20 cellular contexts compared by ENCODE assay signal in the genomic region with DNA sequence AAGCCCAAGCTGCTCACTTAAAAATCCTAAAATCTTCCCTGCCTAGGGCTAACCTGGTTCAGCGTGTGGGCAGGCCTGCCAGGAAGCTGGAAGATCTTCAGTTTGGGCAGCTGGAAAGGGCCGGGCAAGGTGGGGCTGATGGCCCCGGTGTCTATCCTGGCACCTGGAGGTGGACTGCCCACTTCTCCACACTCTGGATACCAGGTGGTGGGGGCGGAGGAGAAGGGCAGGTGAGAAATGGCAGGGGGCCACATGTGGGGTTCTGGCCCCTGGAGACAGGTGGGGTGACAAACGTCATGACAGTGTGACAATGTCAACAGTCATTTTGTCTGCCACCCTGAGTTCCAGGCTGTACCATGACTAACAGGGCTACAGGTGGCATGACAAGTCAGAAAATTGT.
DNase-seq lines count a peak whose midpoint lies in the region; ATAC-seq, FAIRE-seq and TF ChIP-seq lines count a peak whose summit lies in the region.
"Had no signal": no experiment of that assay in that cellular context is flagged by ENCODE, and none has a peak within 500 bp of the region (broad histone marks: within the 10 kb centered on the region; RNA-seq: fewer than 3 reads in every experiment).

No MANE protein-coding gene starts in this region.

- no peak overlapping the region for H3K27ac Mint-ChIP-seq in GM23338
- H3K27ac Mint-ChIP-seq: CD4-positive, alpha-beta memory T cell had no signal

- H3K27me3 ChIP-seq in GM23338 (ENCODE audit: insufficient read depth): no peaks in the 10 kb centered on the region
- H3K27me3 ChIP-seq in H1 (replicated peaks in 1 of 4; ENCODE audit: control insufficient read depth in 3 of 4, extremely low read depth in 1 of 4, insufficient read depth in 3 of 4, low read length in 3 of 4): no peaks in the 10 kb centered on the region
- no peaks in the 10 kb centered on the region for H3K27me3 ChIP-seq in neuronal stem cell (ENCODE audit: control insufficient read depth in 3 of 3, insufficient read depth in 3 of 3, low read depth in 1 of 3, low read length in 3 of 3)
- H3K27me3 ChIP-seq: BLaER1 treated with 17β-estradiol and CSF1 and Interleukin-3, amounts not matched to agents 10 nM and 100 nM; Peyer's patch had no signal

- CTCF ChIA-PET in H1 (lab: Charles Lee; ENCODE audit: partially characterized antibody): interaction anchor here (0.9 to 3.1 kb wide), 3 partner anchors 10 to 25 kb away, joined by 3 to 6 read pairs (median 4); no protein-coding TSS in a partner anchor

- no peak overlapping the region for H3K4me3 Mint-ChIP-seq in GM23338
- H3K4me3 Mint-ChIP-seq: CD4-positive, alpha-beta memory T cell had no signal

- H3K23ac ChIP-seq in H1 (ENCODE audit: insufficient read length) (no peak overlapping the region), neuronal stem cell (ENCODE audit: low read depth, low read length, poor library complexity) (no peak overlapping the region)

- DNase-seq in GM23338 (ENCODE audit: low spot score) (no peak), M059J (ENCODE audit: low read depth) (peak; percentile 9), H1 (ENCODE audit: low read depth in 1 of 2, low spot score in 2 of 2) (no peak), neuronal stem cell (ENCODE audit: low spot score) (no peak), H4 (ENCODE audit: low spot score) (no peak), COLO668 (lab: John Stamatoyannopoulos, UW; ENCODE audit: unreplicated experiment) (no peak), foreskin melanocyte (no peak)
- DNase-seq: CD4-positive, alpha-beta memory T cell; NCI-H1694; NCI-H2081; NCI-H2171; NCI-H345; NCI-H524; NCI-H82 had no signal

- H3K36me3 ChIP-seq in GM23338 (ENCODE audit: insufficient read depth): no peaks in the 10 kb centered on the region
- no peaks in the 10 kb centered on the region for H3K36me3 ChIP-seq in H1 (ENCODE audit: control insufficient read depth in 2 of 4, insufficient read depth in 4 of 4, low read length in 3 of 4)
- no peaks in the 10 kb centered on the region for H3K36me3 ChIP-seq in neuronal stem cell (replicated peaks in 1 of 2; ENCODE audit: control insufficient read depth in 2 of 2, insufficient read depth in 2 of 2, low read length in 2 of 2)
- H3K36me3 ChIP-seq: BLaER1 treated with 17β-estradiol and CSF1 and Interleukin-3, amounts not matched to agents 10 nM and 100 nM; Peyer's patch had no signal

- H3K18ac ChIP-seq in H1 (ENCODE audit: extremely low read depth, low read length): peak overlapping the region; percentile 60
- H3K18ac ChIP-seq in neuronal stem cell (ENCODE audit: low read length): peak overlapping the region; percentile 55

- H3K14ac ChIP-seq in H1 (ENCODE audit: insufficient read length): no peak overlapping the region
- no peak overlapping the region for H3K14ac ChIP-seq in neuronal stem cell (ENCODE audit: low read length)

- H2BK15ac ChIP-seq in H1 (ENCODE audit: low read length) (0 out of 2 replicates have a peak overlapping the region, but pooled peaks have one; percentile 49), neuronal stem cell (ENCODE audit: low read length) (peak overlapping the region; percentile 65)

- no peak for TF ChIP-seq RAD21 in H1 (IDR thresholded peaks at IDR 0.05 in 1 of 2, conservative IDR thresholded peaks at IDR 0.05 in 1 of 2; ENCODE audit: low read depth in 2 of 2, low read length in 2 of 2)

- ATAC-seq in GM23338 (no peak), HG02678 (IDR thresholded peaks at IDR 0.05; ENCODE audit: unreplicated experiment) (no peak)
- ATAC-seq: K562 had no signal

- H3K79me2 ChIP-seq in GM23338 (replicated peaks; ENCODE audit: insufficient read depth) (no peaks in the 10 kb centered on the region), H1 (ENCODE audit: control insufficient read depth in 1 of 2, insufficient read depth in 2 of 2, low read length in 2 of 2) (no peaks in the 10 kb centered on the region)

- no peak for FAIRE-seq in H1 (lab: Jason Lieb, UNC)
- FAIRE-seq: G401.6, GM12892, K562 had no signal

- H2BK20ac ChIP-seq in H1 (ENCODE audit: low read length): no peak overlapping the region

- H3K9me3 ChIP-seq in H1 (ENCODE audit: insufficient read depth in 2 of 2, low read depth in 1 of 2, low read length in 1 of 2) (peaks cover 4 to 5% of the 10 kb centered on the region in 2 experiments; a peak in 2 of 4 replicates), neuronal stem cell (replicated peaks in 1 of 2; ENCODE audit: control insufficient read depth in 2 of 2, insufficient read depth in 1 of 2, low read depth in 1 of 2, low read length in 2 of 2) (no peaks in the 10 kb centered on the region)
- H3K9me3 ChIP-seq: Peyer's patch had no signal

- TF ChIP-seq POLR2A in H1 (IDR thresholded peaks at IDR 0.05; ENCODE audit: control extremely low read depth in 1 of 2, low read depth in 2 of 2, low read length in 2 of 2): no peak

- H2AFZ ChIP-seq in GM23338: peak overlapping the region; percentile 47; the same call in 1 of the 2 replicates
- H2AFZ ChIP-seq in H1 (ENCODE audit: low read length): no peak overlapping the region
- H2AFZ ChIP-seq in neuronal stem cell (ENCODE audit: low read length): no peak overlapping the region

- H3K56ac ChIP-seq in H1 (replicated peaks; ENCODE audit: insufficient read length, low read depth, low read length): no peak overlapping the region

- peak overlapping the region; percentile 71 for H2BK5ac ChIP-seq in H1 (ENCODE audit: low read depth, low read length)
- H2BK5ac ChIP-seq in neuronal stem cell (ENCODE audit: low read length): no peak overlapping the region

- H3K79me1 ChIP-seq in H1 (ENCODE audit: low read depth, low read length): no peaks in the 10 kb centered on the region
- H3K79me1 ChIP-seq in neuronal stem cell (ENCODE audit: low read depth, low read length): no peaks in the 10 kb centered on the region

- POLR2A ChIA-PET in H1 (lab: Charles Lee; ENCODE audit: partially characterized antibody): no interaction called here

- H4K91ac ChIP-seq in H1 (replicated peaks; ENCODE audit: insufficient read length, low read length) (peak overlapping the region; percentile 91), neuronal stem cell (ENCODE audit: low read depth, low read length, poor library complexity) (peak overlapping the region; percentile 13)

- H3K9ac ChIP-seq in H1 (replicated peaks in 1 of 4; ENCODE audit: extremely low read depth in 1 of 4, low read depth in 3 of 4, low read length in 3 of 4) (no peak overlapping the region), neuronal stem cell (ENCODE audit: low read depth, low read length, poor library complexity) (no peak overlapping the region)
- H3K9ac ChIP-seq: BLaER1 treated with 17β-estradiol and CSF1 and Interleukin-3, amounts not matched to agents 10 nM and 100 nM had no signal

- H3K9me2 ChIP-seq in GM23338 (ENCODE audit: insufficient read depth): peaks cover 9% of the 10 kb centered on the region

- peaks cover 5% of the 10 kb centered on the region for H3K27me3 Mint-ChIP-seq in GM23338 (ENCODE audit: insufficient read depth, low read depth, poor library complexity)

- WGBS in H1 (ENCODE audit: extremely low coverage in 1 of 2, insufficient coverage in 1 of 2, insufficient read length in 1 of 2, insufficient replicate concordance in 2 of 2, low coverage in 1 of 2, low lambda C conversion rate in 2 of 2, missing lambda C conversion rate in 1 of 2), 2 experiments: 90% methylated on average over 5 of the region's 5 CpGs; no CpG with 5 or more reads in 1 of the 2 experiments
- WGBS in neuronal stem cell (ENCODE audit: extremely low coverage in 2 of 2, insufficient read length in 2 of 2, insufficient replicate concordance in 1 of 2), 2 donors: no CpG with 5 or more reads among the region's 5 CpGs

- no peak for TF ChIP-seq EP300 in H1 (IDR thresholded peaks at IDR 0.05; ENCODE audit: borderline replicate concordance in 1 of 2, low read depth in 2 of 2, low read length in 2 of 2)

- peaks cover 22% of the 10 kb centered on the region for H3K4me1 Mint-ChIP-seq in GM23338
- H3K4me1 Mint-ChIP-seq: CD4-positive, alpha-beta memory T cell had no signal

- H2BK120ac ChIP-seq in H1 (replicated peaks; ENCODE audit: low read depth, low read length) (peak overlapping the region; percentile 71), neuronal stem cell (ENCODE audit: low read depth, low read length) (no peak overlapping the region)

- H3K23me2 ChIP-seq in H1 (ENCODE audit: low read depth, low read length): no peaks in the 10 kb centered on the region; the same call in 1 of the 2 replicates

- H3F3A ChIP-seq in GM23338 (replicated peaks; ENCODE audit: low read depth): 0 out of 2 replicates have a peak, but pooled peaks cover 10% of the 10 kb centered on the region

- H3K27ac ChIP-seq in GM23338 (ENCODE audit: low read depth) (no peak overlapping the region), H1 (ENCODE audit: low read depth, low read length) (no peak overlapping the region), neuronal stem cell (replicated peaks; ENCODE audit: low read length) (no peak overlapping the region)

- H2BK12ac ChIP-seq in H1 (ENCODE audit: low read depth, low read length): peak overlapping the region; percentile 99
- H2BK12ac ChIP-seq in neuronal stem cell (ENCODE audit: low read length): no peak overlapping the region

- H3K4me3 ChIP-seq in GM23338 (no peak overlapping the region), H1 (ENCODE audit: extremely low read depth in 1 of 4, insufficient read depth in 2 of 4, low read depth in 3 of 4, low read length in 4 of 4) (no peak overlapping the region), neuronal stem cell (ENCODE audit: low read length in 2 of 2) (no peak overlapping the region)
- H3K4me3 ChIP-seq: BLaER1 treated with 17β-estradiol and CSF1 and Interleukin-3, amounts not matched to agents 10 nM and 100 nM; K562; Peyer's patch had no signal

- peak overlapping the region; percentile 65; the same call in 1 of the 2 replicates for H2AK5ac ChIP-seq in H1 (ENCODE audit: low read depth, low read length)
- peak overlapping the region; percentile 41 for H2AK5ac ChIP-seq in neuronal stem cell (ENCODE audit: low read depth, low read length)

- H3K4me2 ChIP-seq in GM23338: no peak overlapping the region
- no peak overlapping the region for H3K4me2 ChIP-seq in H1 (ENCODE audit: insufficient read depth in 1 of 2, low read depth in 2 of 2, low read length in 2 of 2)
- H3K4me2 ChIP-seq in neuronal stem cell (ENCODE audit: insufficient read depth, low read length, poor library complexity, severe bottlenecking): no peak overlapping the region

- H4K8ac ChIP-seq in H1 (ENCODE audit: extremely low read depth, insufficient read depth, low read length): peak overlapping the region; percentile 87
- H4K8ac ChIP-seq in neuronal stem cell (ENCODE audit: low read depth, low read length): no peak overlapping the region

- peaks cover 25% of the 10 kb centered on the region for H3K4me1 ChIP-seq in GM23338 (ENCODE audit: insufficient read depth)
- H3K4me1 ChIP-seq in H1 (replicated peaks in 1 of 4; ENCODE audit: control insufficient read depth in 3 of 4, insufficient read depth in 4 of 4, low read length in 3 of 4): peaks cover 4 to 29% (median 17%) of the 10 kb centered on the region in 4 experiments; a peak in 5 of 7 replicates
- peaks cover 9 to 24% of the 10 kb centered on the region in 2 donors for H3K4me1 ChIP-seq in neuronal stem cell (ENCODE audit: control insufficient read depth in 2 of 2, insufficient read depth in 1 of 2, low read depth in 1 of 2, low read length in 2 of 2)
- H3K4me1 ChIP-seq: Peyer's patch had no signal

- peaks cover 14% of the 10 kb centered on the region; the same call in 2 of the 3 replicates for H3K36me3 Mint-ChIP-seq in GM23338 (ENCODE audit: low read depth)
- H3K36me3 Mint-ChIP-seq: CD4-positive, alpha-beta memory T cell had no signal

- H3K9me3 Mint-ChIP-seq in GM23338: peaks cover 91% of the 10 kb centered on the region
- H3K9me3 Mint-ChIP-seq: CD4-positive, alpha-beta memory T cell had no signal

- H4K20me1 ChIP-seq in GM23338 (replicated peaks; ENCODE audit: insufficient read depth): no peaks in the 10 kb centered on the region
- H4K20me1 ChIP-seq in H1 (replicated peaks in 1 of 2; ENCODE audit: control insufficient read depth in 1 of 2, insufficient read depth in 2 of 2, low read length in 2 of 2): no peaks in the 10 kb centered on the region
- H4K20me1 ChIP-seq: BLaER1 treated with 17β-estradiol and CSF1 and Interleukin-3, amounts not matched to agents 10 nM and 100 nM had no signal

- TF ChIP-seq CTCF in GM23338 (conservative IDR thresholded peaks at IDR 0.05; ENCODE audit: low read depth in 2 of 2): no peak
- TF ChIP-seq CTCF in H1 (IDR thresholded peaks at IDR 0.05; ENCODE audit: control extremely low read depth in 1 of 3, insufficient read depth in 1 of 3, low read depth in 1 of 3, low read length in 3 of 3): no peak

- H4K5ac ChIP-seq in H1 (ENCODE audit: insufficient read length, low read depth, low read length): no peak overlapping the region

- H3K4ac ChIP-seq in H1 (replicated peaks; ENCODE audit: insufficient read length, low read depth, low read length) (peak overlapping the region; percentile 44), neuronal stem cell (ENCODE audit: low read length) (no peak overlapping the region)
